ENCODE assay signal across 12 cellular contexts in genomic region chr3:100891033-100891432, GRCh38.
DNase-seq lines count a peak whose midpoint lies in the region; ATAC-seq and TF ChIP-seq lines count a peak whose summit lies in the region.
"Had no signal": no experiment of that assay in that cellular context is flagged by ENCODE, and none has a peak within 500 bp of the region (broad histone marks: within the 10 kb centered on the region; RNA-seq: fewer than 3 reads in every experiment).

No MANE protein-coding gene starts in this region.

- no peaks in the 10 kb centered on the region for H3F3A ChIP-seq in GM23338 (replicated peaks; ENCODE audit: low read depth)

- no TSS peak for BruUV-seq in A673 (replicated peaks; lab: Mats Ljungman, UMichigan)

- H3K36me3 ChIP-seq in A673 (ENCODE audit: insufficient read depth, low read length, poor library complexity, severe bottlenecking) = no peaks in the 10 kb centered on the region
- no peaks in the 10 kb centered on the region for H3K36me3 ChIP-seq in GM23338 (ENCODE audit: insufficient read depth)

- no peaks in the 10 kb centered on the region for H3K9me3 Mint-ChIP-seq in GM23338
- H3K9me3 Mint-ChIP-seq in T-cell = no peaks in the 10 kb centered on the region
- H3K9me3 Mint-ChIP-seq: activated T-cell treated with anti-CD3 and anti-CD28 coated beads, Interleukin-2, amount 50 U/mL, for 4 hours; CD4-positive, alpha-beta T cell had no signal

- H3K79me2 ChIP-seq in GM23338 (replicated peaks; ENCODE audit: insufficient read depth) = no peaks in the 10 kb centered on the region

- H3K4me1 ChIP-seq in A673 (ENCODE audit: insufficient read depth, low read length, poor library complexity, severe bottlenecking) (no peaks in the 10 kb centered on the region), GM23338 (ENCODE audit: insufficient read depth) (no peaks in the 10 kb centered on the region)

- H3K27me3 ChIP-seq in A673 (replicated peaks; ENCODE audit: insufficient read depth, low read depth, low read length, poor library complexity) (no peaks in the 10 kb centered on the region), GM23338 (ENCODE audit: insufficient read depth) (no peaks in the 10 kb centered on the region)

- TF ChIP-seq CTCF in A673 (conservative IDR thresholded peaks at IDR 0.05; ENCODE audit: low read depth, low read length) = peak; percentile 42
- peak in 1 of 2 experiments; percentile 29; a peak in 3 of 4 replicates for TF ChIP-seq CTCF in GM23338 (conservative IDR thresholded peaks at IDR 0.05; ENCODE audit: low read depth in 2 of 2)

- POLR2A ChIA-PET in A673 (lab: Charles Lee; ENCODE audit: low non-redundant PET) (no interaction called here), T-cell (lab: Charles Lee) (no interaction called here)

- no peak overlapping the region for H2AFZ ChIP-seq in GM23338

- no peaks in the 10 kb centered on the region for H3K9me3 ChIP-seq in A673 (ENCODE audit: low read depth, low read length, poor library complexity, severe bottlenecking)

- H3K27ac Mint-ChIP-seq in GM23338 = no peak overlapping the region
- H3K27ac Mint-ChIP-seq in T-cell = no peak overlapping the region
- H3K27ac Mint-ChIP-seq: CD4-positive, alpha-beta T cell had no signal

- H3K27me3 Mint-ChIP-seq in GM23338 (ENCODE audit: insufficient read depth, low read depth, poor library complexity) = peaks cover 4% of the 10 kb centered on the region
- peaks cover 22 to 29% of the 10 kb centered on the region in 2 donors for H3K27me3 Mint-ChIP-seq in T-cell

- DNase-seq in A673 (ENCODE audit: low spot score) (peak; percentile 33), GM23338 (ENCODE audit: low spot score) (peak; percentile 16), fibroblast of peridontal ligament (ENCODE audit: extremely low read depth) (peak; percentile 83), NOMO-1 (lab: John Stamatoyannopoulos, UW; ENCODE audit: unreplicated experiment in 2 of 2) (no peak), T-cell (no peak), GM19240 (ENCODE audit: insufficient read length, low spot score) (no peak)
- DNase-seq: activated T-cell treated with anti-CD3 and anti-CD28 coated beads, Interleukin-2, amount 50 U/mL, for 4 hours; CD4-positive, alpha-beta T cell; effector CD8-positive, alpha-beta T cell; left ventricle myocardium superior had no signal

- H3K4me3 ChIP-seq in A673 (ENCODE audit: low read depth, low read length, poor library complexity, severe bottlenecking) = no peak overlapping the region
- H3K4me3 ChIP-seq in GM23338 = no peak overlapping the region

- ATAC-seq in GM23338 (no peak), SK-N-SH treated with all-trans-retinoic acid at 6 μM for 48 hours (peak; percentile 55; the same call in 2 of the 3 replicates), T-cell (replicated peaks in 1 of 4) (no peak), HG03045 (IDR thresholded peaks at IDR 0.05; ENCODE audit: unreplicated experiment) (no peak)
- ATAC-seq: activated T-cell treated with anti-CD3 and anti-CD28 coated beads, Interleukin-2, amount 50 U/mL, for 4 hours; left ventricle myocardium superior had no signal

- H3K36me3 Mint-ChIP-seq in GM23338 (ENCODE audit: low read depth) = no peaks in the 10 kb centered on the region
- no peaks in the 10 kb centered on the region for H3K36me3 Mint-ChIP-seq in T-cell

- no peaks in the 10 kb centered on the region for H3K9me2 ChIP-seq in GM23338 (ENCODE audit: insufficient read depth)

- H3K27ac ChIP-seq in A673 (ENCODE audit: low read depth, low read length, poor library complexity, severe bottlenecking) (no peak overlapping the region), GM23338 (ENCODE audit: low read depth) (no peak overlapping the region)

- CTCF ChIA-PET in A673 (lab: Charles Lee) (no interaction called here), T-cell (lab: Charles Lee) (no interaction called here)

- H3K4me1 Mint-ChIP-seq in GM23338 (peaks cover 5% of the 10 kb centered on the region; the same call in 2 of the 3 replicates), T-cell (no peaks in the 10 kb centered on the region)

- intact Hi-C loops in A673 (cut with micrococcal nuclease; ENCODE audit: unreplicated experiment) = loop anchor here (5.0 kb wide), 1 partner anchor 491 kb away; no protein-coding TSS in a partner anchor

- no peak overlapping the region for H3K4me2 ChIP-seq in GM23338

- H4K20me1 ChIP-seq in GM23338 (replicated peaks; ENCODE audit: insufficient read depth) = no peaks in the 10 kb centered on the region

- H3K4me3 Mint-ChIP-seq in GM23338 (no peak overlapping the region), T-cell (no peak overlapping the region)
- H3K4me3 Mint-ChIP-seq: activated T-cell treated with anti-CD3 and anti-CD28 coated beads, Interleukin-2, amount 50 U/mL, for 4 hours; CD4-positive, alpha-beta T cell had no signal

TF ChIP-seq in SK-N-SH treated with all-trans-retinoic acid at 6 μM for 48 hours, 23 proteins besides CTCF, POLR2A, EP300 and RAD21:
- TF ChIP-seq OSR1 (CRISPR knock-in tag; IDR thresholded peaks at IDR 0.05) = no peak
- no peak for TF ChIP-seq RARB (CRISPR knock-in tag; IDR thresholded peaks at IDR 0.05)
- no peak for TF ChIP-seq ZFP30 (CRISPR knock-in tag; IDR thresholded peaks at IDR 0.05)
- TF ChIP-seq ZNF8 (CRISPR knock-in tag; IDR thresholded peaks at IDR 0.05) = no peak
- TF ChIP-seq ZNF565 (CRISPR knock-in tag; conservative IDR thresholded peaks at IDR 0.05; ENCODE audit: low read depth) = no peak
- TF ChIP-seq CREB5 (CRISPR knock-in tag; IDR thresholded peaks at IDR 0.05; ENCODE audit: low read depth) = no peak
- TF ChIP-seq PATZ1 (CRISPR knock-in tag; IDR thresholded peaks at IDR 0.05; ENCODE audit: borderline replicate concordance) = no peak
- TF ChIP-seq, protein P1, sequence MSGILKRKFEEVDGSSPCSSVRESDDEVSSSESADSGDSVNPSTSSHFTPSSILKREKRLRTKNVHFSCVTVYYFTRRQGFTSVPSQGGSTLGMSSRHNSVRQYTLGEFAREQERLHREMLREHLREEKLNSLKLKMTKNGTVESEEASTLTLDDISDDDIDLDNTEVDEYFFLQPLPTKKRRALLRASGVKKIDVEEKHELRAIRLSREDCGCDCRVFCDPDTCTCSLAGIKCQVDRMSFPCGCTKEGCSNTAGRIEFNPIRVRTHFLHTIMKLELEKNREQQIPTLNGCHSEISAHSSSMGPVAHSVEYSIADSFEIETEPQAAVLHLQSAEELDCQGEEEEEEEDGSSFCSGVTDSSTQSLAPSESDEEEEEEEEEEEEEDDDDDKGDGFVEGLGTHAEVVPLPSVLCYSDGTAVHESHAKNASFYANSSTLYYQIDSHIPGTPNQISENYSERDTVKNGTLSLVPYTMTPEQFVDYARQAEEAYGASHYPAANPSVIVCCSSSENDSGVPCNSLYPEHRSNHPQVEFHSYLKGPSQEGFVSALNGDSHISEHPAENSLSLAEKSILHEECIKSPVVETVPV (CRISPR knock-in tag; IDR thresholded peaks at IDR 0.05) = no peak
- no peak for TF ChIP-seq TSHZ2 (CRISPR knock-in tag; IDR thresholded peaks at IDR 0.05)
- TF ChIP-seq TOX (CRISPR knock-in tag; IDR thresholded peaks at IDR 0.05; ENCODE audit: borderline replicate concordance) = no peak
- no peak for TF ChIP-seq ISL1 (CRISPR knock-in tag; IDR thresholded peaks at IDR 0.05)

Comparison
In these comparisons a context has a peak if more than half of its experiments do, and no peak if none do; other contexts are left out.
1. DNase-seq: peak in A673 (single experiment), GM23338 (single experiment) and fibroblast of peridontal ligament (single experiment); none in NOMO-1 (0 of 2), T-cell (0 of 34) and GM19240 (single experiment).